In the genomic region with DNA sequence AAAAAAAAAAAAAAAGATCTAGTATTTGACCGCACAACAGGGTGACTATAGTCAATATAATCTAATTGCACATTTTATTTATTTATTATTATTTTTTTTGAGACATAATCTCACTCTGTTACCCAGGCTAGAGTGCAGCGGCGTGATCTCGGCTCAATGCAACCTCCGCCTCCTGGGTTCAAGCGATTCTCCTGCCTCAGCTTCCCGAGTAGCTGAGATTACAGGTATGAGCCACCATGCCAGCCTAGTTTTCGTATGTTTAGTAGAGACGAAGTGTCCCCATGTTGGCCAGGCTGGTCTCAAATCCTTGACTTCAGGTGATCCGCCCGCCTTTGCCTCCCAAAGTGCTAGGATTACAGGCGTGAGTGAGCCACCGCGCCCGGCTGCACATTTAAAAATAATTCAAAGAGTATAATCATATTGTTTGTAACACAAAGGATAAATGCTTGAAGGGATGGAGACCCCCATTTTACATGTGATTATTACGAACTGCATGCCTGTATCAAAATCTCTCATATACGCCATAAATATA, we compare ENCODE assay signal across 9 cellular contexts. TPM values are rescaled to one million over a fixed set of nuclear protein-coding genes. Genes with fewer than 3 reads are reported as not detected.
DNase-seq lines count a peak whose midpoint lies in the region; ATAC-seq and TF ChIP-seq lines count a peak whose summit lies in the region.
"Had no signal": no experiment of that assay in that cellular context is flagged by ENCODE, and none has a peak within 500 bp of the region (broad histone marks: within the 10 kb centered on the region; RNA-seq: fewer than 3 reads in every experiment).

No MANE protein-coding gene starts in this region.

- H3K36me3 ChIP-seq in iPS-15b (ENCODE audit: control insufficient read depth, insufficient read depth, low read length), result peaks cover 19% of the 10 kb centered on the region

- intact Hi-C loops in activated B cell treated with CpG ODN at 0.5 μM for 24 hours (cut with micrococcal nuclease), result no loop called here

- no peak for TF ChIP-seq CTCF in activated B cell treated with CpG ODN at 0.5 μM for 24 hours (IDR thresholded peaks at IDR 0.05)

- H3K27ac Mint-ChIP-seq in activated B cell treated with CpG ODN at 0.5 μM for 24 hours, result peak overlapping the region; percentile 61
- H3K27ac Mint-ChIP-seq in stimulated activated effector memory CD8-positive, alpha-beta T cell treated with anti-CD3 and anti-CD28 coated beads, Interleukin-12 subunit alpha, Interleukin-12 subunit beta, amount 100 ng/mL, for 72 hours, result no peak overlapping the region

- no peaks in the 10 kb centered on the region for H3K27me3 Mint-ChIP-seq in activated B cell treated with CpG ODN at 0.5 μM for 24 hours

- no peaks in the 10 kb centered on the region for H3K4me1 ChIP-seq in iPS-15b (ENCODE audit: control insufficient read depth, insufficient read depth, low read length)

- no peak for ATAC-seq in activated B cell treated with CpG ODN at 0.5 μM for 24 hours (ENCODE audit: low read depth)
- no peak for ATAC-seq in stimulated activated effector memory CD8-positive, alpha-beta T cell treated with anti-CD3 and anti-CD28 coated beads, Interleukin-12 subunit alpha, Interleukin-12 subunit beta, amount 100 ng/mL, for 72 hours
- no peak for ATAC-seq in GM18858 (IDR thresholded peaks at IDR 0.05; ENCODE audit: unreplicated experiment)
- ATAC-seq in HG03097 (IDR thresholded peaks at IDR 0.05; ENCODE audit: low FRiP score, unreplicated experiment), result no peak

- H3K4me3 ChIP-seq in iPS-15b (ENCODE audit: low read depth, low read length), result peak overlapping the region; percentile 83

- POLR2A ChIA-PET in activated B cell treated with CpG ODN at 0.5 μM for 24 hours (lab: Charles Lee), result interaction anchor here (0.5 to 3.1 kb wide), 8 partner anchors 33 to 124 kb away, joined by 3 to 27 read pairs (median 15); a partner anchor contains a TSS

- DNase-seq in NCI-H1417 (lab: John Stamatoyannopoulos, UW) (peak in 2 of 3 experiments; percentile 31 to 63), NCI-H1417 treated with DMSO at 0.1 percent for 48 hours (lab: John Stamatoyannopoulos, UW) (no peak), activated B cell treated with CpG ODN at 0.5 μM for 24 hours (no peak), medulla oblongata (ENCODE audit: extremely low spot score) (no peak)
- DNase-seq in stimulated activated effector memory CD8-positive, alpha-beta T cell treated with anti-CD3 and anti-CD28 coated beads, Interleukin-12 subunit alpha, Interleukin-12 subunit beta, amount 100 ng/mL, for 72 hours (ENCODE audit: low spot score in 2 of 2), result no peak

- peaks cover 18% of the 10 kb centered on the region for H3K4me1 Mint-ChIP-seq in activated B cell treated with CpG ODN at 0.5 μM for 24 hours
- H3K4me1 Mint-ChIP-seq in stimulated activated effector memory CD8-positive, alpha-beta T cell treated with anti-CD3 and anti-CD28 coated beads, Interleukin-12 subunit alpha, Interleukin-12 subunit beta, amount 100 ng/mL, for 72 hours, result peaks cover 26% of the 10 kb centered on the region

- peak overlapping the region; percentile 90 for H3K4me3 Mint-ChIP-seq in activated B cell treated with CpG ODN at 0.5 μM for 24 hours
- peak overlapping the region; percentile 90 for H3K4me3 Mint-ChIP-seq in stimulated activated effector memory CD8-positive, alpha-beta T cell treated with anti-CD3 and anti-CD28 coated beads, Interleukin-12 subunit alpha, Interleukin-12 subunit beta, amount 100 ng/mL, for 72 hours

- H3K9me3 Mint-ChIP-seq in activated B cell treated with CpG ODN at 0.5 μM for 24 hours, result no peaks in the 10 kb centered on the region
- H3K9me3 Mint-ChIP-seq in stimulated activated effector memory CD8-positive, alpha-beta T cell treated with anti-CD3 and anti-CD28 coated beads, Interleukin-12 subunit alpha, Interleukin-12 subunit beta, amount 100 ng/mL, for 72 hours, result no peaks in the 10 kb centered on the region

- CTCF ChIA-PET in activated B cell treated with CpG ODN at 0.5 μM for 24 hours (lab: Charles Lee), result interaction anchor here (1.7 kb wide), 1 partner anchor 37 kb away, joined by 5 read pairs; no protein-coding TSS in a partner anchor

- H3K9ac ChIP-seq in iPS-15b (ENCODE audit: low read depth, low read length), result peak overlapping the region; percentile 76

- H3K27me3 ChIP-seq in iPS-15b (ENCODE audit: control insufficient read depth, insufficient read depth, low read length), result peaks cover 2% of the 10 kb centered on the region

- no peaks in the 10 kb centered on the region for H3K9me3 ChIP-seq in iPS-15b (ENCODE audit: control insufficient read depth, insufficient read depth, low read length)

- H3K36me3 Mint-ChIP-seq in activated B cell treated with CpG ODN at 0.5 μM for 24 hours (ENCODE audit: low read depth), result peaks cover 23% of the 10 kb centered on the region
- peaks cover 26% of the 10 kb centered on the region for H3K36me3 Mint-ChIP-seq in stimulated activated effector memory CD8-positive, alpha-beta T cell treated with anti-CD3 and anti-CD28 coated beads, Interleukin-12 subunit alpha, Interleukin-12 subunit beta, amount 100 ng/mL, for 72 hours

RNA-seq across cellular contexts. Expression of a gene that starts 0.8 kb away (rescaled TPM):
- total RNA-seq in activated B cell treated with CpG ODN at 0.5 μM for 24 hours, result 17.9 and 21.9 TPM in 2 replicates

RNA-seq across cellular contexts. Expression of a gene that starts 1.1 kb away (rescaled TPM):
- 0.29 and 0.31 TPM in 2 replicates for total RNA-seq in activated B cell treated with CpG ODN at 0.5 μM for 24 hours
- total RNA-seq: HT1080 had no signal

RNA-seq across cellular contexts. Expression of a gene that starts 33.7 kb away (rescaled TPM):
- total RNA-seq in activated B cell treated with CpG ODN at 0.5 μM for 24 hours, result 14.3 and 19.1 TPM in 2 replicates

RNA-seq across cellular contexts. Expression of a gene that starts 39.9 kb away (rescaled TPM):
- 32.0 and 32.9 TPM in 2 replicates for total RNA-seq in activated B cell treated with CpG ODN at 0.5 μM for 24 hours

RNA-seq across cellular contexts. Expression of a gene that starts 54.9 kb away (rescaled TPM):
- total RNA-seq in activated B cell treated with CpG ODN at 0.5 μM for 24 hours, result not detected in 2 replicates
- total RNA-seq: HT1080 had no signal

Comparison
In these comparisons a context has a peak if more than half of its experiments do, and no peak if none do; other contexts are left out.
1. DNase-seq: peak in NCI-H1417 (2 of 3); none in NCI-H1417 treated with DMSO at 0.1 percent for 48 hours (single experiment), activated B cell treated with CpG ODN at 0.5 μM for 24 hours (single experiment), stimulated activated effector memory CD8-positive, alpha-beta T cell treated with anti-CD3 and anti-CD28 coated beads, Interleukin-12 subunit alpha, Interleukin-12 subunit beta, amount 100 ng/mL, for 72 hours (0 of 2) and medulla oblongata (single experiment).